Comparison of ENCODE assay signal across 8 cellular contexts in the genomic region with DNA sequence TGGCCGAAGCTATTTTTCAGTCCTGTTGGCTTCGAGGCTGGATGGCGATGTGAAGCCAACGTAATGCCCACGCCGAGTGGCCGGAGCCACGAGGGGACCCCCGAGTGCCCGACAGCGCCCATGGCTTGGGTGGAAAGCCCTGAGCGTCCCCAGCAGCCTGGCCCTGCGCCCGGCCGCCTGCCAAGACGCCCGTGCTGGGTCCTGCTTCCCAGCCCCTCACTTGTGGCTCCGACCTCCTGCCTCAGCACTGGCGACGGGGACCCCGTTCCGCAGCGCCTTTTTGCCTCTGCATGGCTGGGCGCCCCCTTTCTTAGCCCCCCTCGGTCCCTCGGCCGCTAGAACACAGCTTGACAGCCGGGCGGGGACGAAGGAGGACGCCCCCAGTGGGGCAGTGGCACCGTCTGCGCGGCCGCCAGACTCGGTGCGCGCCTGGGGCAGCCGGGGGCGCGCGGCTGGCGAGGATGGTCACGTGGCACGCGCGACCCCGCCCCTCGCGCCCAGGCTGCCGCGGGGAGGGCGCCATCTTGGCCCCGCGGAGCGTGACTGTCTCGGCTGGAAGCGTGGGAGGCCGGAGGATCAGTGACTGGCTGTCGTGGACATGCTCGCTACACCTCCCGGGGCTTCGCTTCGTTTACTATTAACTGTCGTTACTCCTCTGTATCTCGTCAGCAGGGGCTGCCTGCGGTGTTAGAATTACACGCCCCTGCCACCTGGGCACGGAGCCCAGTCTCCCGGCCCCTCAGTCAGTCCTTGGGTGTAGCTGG. TPM values are rescaled to one million over a fixed set of nuclear protein-coding genes. Genes with fewer than 3 reads are reported as not detected.
DNase-seq lines count a peak whose midpoint lies in the region; ATAC-seq and TF ChIP-seq lines count a peak whose summit lies in the region.

No MANE protein-coding gene starts in this region.

- H3K4me1 Mint-ChIP-seq in dendritic cell treated with granulocyte-macrophage colony-stimulating factor and Interleukin-4, amounts not matched to agents 40 ng/mL and 50 ng/mL, for 4 days (ENCODE audit: low read depth): peaks cover 19% of the 10 kb centered on the region

- H3K27me3 Mint-ChIP-seq in dendritic cell treated with granulocyte-macrophage colony-stimulating factor and Interleukin-4, amounts not matched to agents 40 ng/mL and 50 ng/mL, for 4 days: peaks cover 51% of the 10 kb centered on the region

- DNase-seq in A172 (ENCODE audit: low spot score) (peak; percentile 47), NCI-H226 (peak; percentile 62), right lobe of liver (peak; percentile 73 to 77 (median 74))
- DNase-seq in activated CD4-positive, alpha-beta T cell treated with anti-CD3 and anti-CD28 coated beads, Interleukin-2, amount 50 U/mL, for 1 hour: peak; percentile 71
- peak; percentile 89 for DNase-seq in stimulated activated CD4-positive, alpha-beta T cell treated with anti-CD3 and anti-CD28 coated beads, Interleukin-4, amount 100 ng/mL, for 24 hours

- H3K4me1 ChIP-seq in right lobe of liver: peaks cover 0 to 14% (median 0%) of the 10 kb centered on the region in 4 donors

- peaks cover 8% of the 10 kb centered on the region for H3K36me3 Mint-ChIP-seq in dendritic cell treated with granulocyte-macrophage colony-stimulating factor and Interleukin-4, amounts not matched to agents 40 ng/mL and 50 ng/mL, for 4 days (ENCODE audit: low read depth)

- peak overlapping the region; percentile 86 for H3K4me3 Mint-ChIP-seq in dendritic cell treated with granulocyte-macrophage colony-stimulating factor and Interleukin-4, amounts not matched to agents 40 ng/mL and 50 ng/mL, for 4 days

- peaks cover 0 to 3% of the 10 kb centered on the region in 2 donors for H3K27me3 ChIP-seq in right lobe of liver

- intact Hi-C loops in dendritic cell treated with granulocyte-macrophage colony-stimulating factor and Interleukin-4, amounts not matched to agents 40 ng/mL and 50 ng/mL, for 4 days (cut with micrococcal nuclease): loop anchor here (2.0 kb wide), 1 partner anchor 14 kb away; a partner anchor contains a TSS
- intact Hi-C loops in right lobe of liver (cut with DNase I): no loop called here

- no peaks in the 10 kb centered on the region for H3K36me3 ChIP-seq in right lobe of liver

- TF ChIP-seq CTCF in right lobe of liver (IDR thresholded peaks at IDR 0.05): no peak

- peak overlapping the region; percentile 62 to 67 (median 62) for H3K4me3 ChIP-seq in right lobe of liver

- no peaks in the 10 kb centered on the region for H3K9me3 ChIP-seq in right lobe of liver

- peak overlapping the region; percentile 24 to 64 (median 35) for H3K27ac ChIP-seq in right lobe of liver

- H3K9me3 Mint-ChIP-seq in dendritic cell treated with granulocyte-macrophage colony-stimulating factor and Interleukin-4, amounts not matched to agents 40 ng/mL and 50 ng/mL, for 4 days: no peaks in the 10 kb centered on the region

- TF ChIP-seq POLR2A in right lobe of liver (IDR thresholded peaks at IDR 0.05): peak; percentile 43

- ATAC-seq in GM18519 (IDR thresholded peaks at IDR 0.05; ENCODE audit: low FRiP score, unreplicated experiment): peak; percentile 70
- ATAC-seq in HG03039 (IDR thresholded peaks at IDR 0.05; ENCODE audit: unreplicated experiment): peak; percentile 80
- ATAC-seq in right lobe of liver: peak; percentile 92 to 96 (median 95)

- 2% methylated on average over 15 of the region's 70 CpGs for WGBS in right lobe of liver (ENCODE audit: insufficient coverage, low coverage, low lambda C conversion rate, missing lambda C conversion rate)

- H3K27ac Mint-ChIP-seq in dendritic cell treated with granulocyte-macrophage colony-stimulating factor and Interleukin-4, amounts not matched to agents 40 ng/mL and 50 ng/mL, for 4 days: peak overlapping the region; percentile 83

RNA-seq across cellular contexts. Expression of a gene that starts 0.6 kb away (rescaled TPM):
- total RNA-seq in A172 (2014; rRNA removed; shearing (Covaris generic)): 60.0 and 65.6 TPM in 2 replicates
- 1 to 10 TPM in 3 of 6 experiments, under 1 TPM in 3; 0.59 to 2.1 (median 1.3) TPM for total RNA-seq in right lobe of liver

RNA-seq across cellular contexts. Expression of a gene that starts 13.2 kb away (rescaled TPM):
- total RNA-seq in A172 (2014; rRNA removed; shearing (Covaris generic)): 67.9 and 91.4 TPM in 2 replicates
- total RNA-seq in right lobe of liver: 10 to 100 TPM; 12.6 to 42.3 (median 22.4) TPM

Comparison
In these comparisons a context has a peak if more than half of its experiments do, and no peak if none do; other contexts are left out.
1. Peak in every context shown above with its lines: DNase-seq, ATAC-seq, H3K4me3 ChIP-seq and H3K27ac ChIP-seq.
2. RNA of a gene that starts 0.6 kb away (total RNA-seq): 60.0 to 65.6 TPM in A172; 0.59 to 2.1 TPM in right lobe of liver; every median in the first group is over 10 times any median in the second.